ENCODE assay signal across 35 cellular contexts in genomic region chr16:84318091-84318975, GRCh38. TPM values are rescaled to one million over a fixed set of nuclear protein-coding genes. Genes with fewer than 3 reads are reported as not detected.
"Had no signal": no experiment of that assay in that cellular context is flagged by ENCODE, and none has a peak within 500 bp of the region (broad histone marks: within the 10 kb centered on the region; RNA-seq: fewer than 3 reads in every experiment).

No MANE protein-coding gene starts in this region.

- FAIRE-seq: colon, endometrium, frontal cortex had no signal

- H3K27ac ChIP-seq: ascending aorta, breast epithelium, heart left ventricle had no signal

- H3K4me3 ChIP-seq: ascending aorta, breast epithelium, heart left ventricle had no signal

- H3K4me1 ChIP-seq: ascending aorta, breast epithelium, heart left ventricle had no signal

- DNase-seq: activated CD4-positive, alpha-beta memory T cell treated with anti-CD3 and anti-CD28 coated beads for 36 hours; activated CD4-positive, alpha-beta T cell treated with anti-CD3 and anti-CD28 coated beads for 36 hours; activated CD4-positive, alpha-beta T cell treated with anti-CD3 and anti-CD28 coated beads, Interleukin-2, amount 10 ng/mL, durations not matched to agents 24 days and 14 days; activated CD4-positive, CD25-positive, alpha-beta regulatory T cell; activated CD4-positive, CD25-positive, alpha-beta regulatory T cell treated with anti-CD3 and anti-CD28 coated beads, Interleukin-2, amount 50 U/mL, for 72 hours; activated CD8-positive, alpha-beta memory T cell treated with anti-CD3 and anti-CD28 coated beads, Interleukin-2, amount 10 ng/mL, durations not matched to agents 7 days and 5 days; activated CD8-positive, alpha-beta memory T cell treated with anti-CD3 and anti-CD28 coated beads, Interleukin-2, amount 50 U/mL, for 4 hours; activated CD8-positive, alpha-beta T cell treated with anti-CD3 and anti-CD28 coated beads, Interleukin-2, amount 10 ng/mL, durations not matched to agents 7 days and 5 days; activated effector memory CD4-positive, alpha-beta T cell treated with anti-CD3 and anti-CD28 coated beads, Interleukin-2, amount 50 U/mL, for 16 hours; activated naive CD4-positive, alpha-beta T cell treated with anti-CD3 and anti-CD28 coated beads for 36 hours; activated naive CD8-positive, alpha-beta T cell treated with anti-CD3 and anti-CD28 coated beads, Interleukin-2, amount 10 ng/mL, durations not matched to agents 7 days and 5 days; activated T-cell treated with anti-CD3 and anti-CD28 coated beads, Interleukin-2, amount 50 U/mL, for 1 hour; activated T-cell treated with anti-CD3 and anti-CD28 coated beads, Interleukin-2, amount 50 U/mL, for 48 hours; cortex of kidney; dermis blood vessel endothelial cell; effector CD4-positive, alpha-beta T cell; effector memory CD8-positive, alpha-beta T cell; foreskin fibroblast; glutamatergic neuron; heart left ventricle; T-helper 1 cell; T-helper 17 cell; T1000 had no signal

- ATAC-seq: activated CD4-positive, alpha-beta T cell treated with anti-CD3 and anti-CD28 coated beads for 36 hours; activated CD8-positive, alpha-beta memory T cell treated with anti-CD3 and anti-CD28 coated beads, Interleukin-2, amount 10 ng/mL, durations not matched to agents 7 days and 5 days; activated CD8-positive, alpha-beta T cell treated with anti-CD3 and anti-CD28 coated beads, Interleukin-2, amount 10 ng/mL, durations not matched to agents 7 days and 5 days; activated naive CD4-positive, alpha-beta T cell treated with anti-CD3 and anti-CD28 coated beads, Interleukin-2, amount 50 U/mL, for 72 hours; effector memory CD8-positive, alpha-beta T cell; esophagus mucosa; heart left ventricle; T-helper 17 cell had no signal

- H3K36me3 ChIP-seq: ascending aorta, breast epithelium, heart left ventricle had no signal

- H3K27me3 ChIP-seq: ascending aorta, breast epithelium had no signal

RNA-seq across cellular contexts. Expression of gene WFDC1, which starts 23.7 kb away (rescaled TPM):
- total RNA-seq: activated CD4-positive, alpha-beta memory T cell treated with anti-CD3 and anti-CD28 coated beads for 36 hours; activated CD4-positive, alpha-beta T cell treated with anti-CD3 and anti-CD28 coated beads for 36 hours; activated CD4-positive, alpha-beta T cell treated with anti-CD3 and anti-CD28 coated beads, Interleukin-2, amount 10 ng/mL, durations not matched to agents 24 days and 14 days; activated CD8-positive, alpha-beta memory T cell treated with anti-CD3 and anti-CD28 coated beads for 36 hours; activated CD8-positive, alpha-beta memory T cell treated with anti-CD3 and anti-CD28 coated beads, Interleukin-2, amount 10 ng/mL, durations not matched to agents 7 days and 5 days; activated CD8-positive, alpha-beta T cell treated with anti-CD3 and anti-CD28 coated beads, Interleukin-2, amount 10 ng/mL, durations not matched to agents 7 days and 5 days; activated naive CD4-positive, alpha-beta T cell treated with anti-CD3 and anti-CD28 coated beads for 36 hours; activated naive CD4-positive, alpha-beta T cell treated with anti-CD3 and anti-CD28 coated beads, Interleukin-2, amount 50 U/mL, for 72 hours; activated naive CD8-positive, alpha-beta T cell treated with anti-CD3 and anti-CD28 coated beads, Interleukin-2, amount 10 ng/mL, durations not matched to agents 7 days and 5 days; activated T-helper 1 cell treated with anti-CD3 and anti-CD28 coated beads, Interleukin-12 subunit alpha, Interleukin-12 subunit beta, Interleukin-2, Interleukin-4 antibody, amounts not matched to agents 30 ng/mL and 10 ng/mL and 1 ng/mL, durations not matched to agents 14 hours and 24 hours and 36 hours; activated T-helper 2 cell treated with anti-CD3 and anti-CD28 coated beads, Interferon-gamma antibody, Interleukin-2, Interleukin-4, amounts not matched to agents 10 μg/mL and 5 μg/mL and 100 μg/mL, durations not matched to agents 14 hours and 24 hours and 36 hours; dermis blood vessel endothelial cell; epithelial cell of proximal tubule; T-helper 17 cell had no signal

RNA-seq across cellular contexts. Expression of gene ATP2C2, which starts 50.0 kb away (rescaled TPM):
- total RNA-seq: activated CD4-positive, alpha-beta memory T cell treated with anti-CD3 and anti-CD28 coated beads for 36 hours; activated CD4-positive, alpha-beta T cell treated with anti-CD3 and anti-CD28 coated beads for 36 hours; activated CD4-positive, alpha-beta T cell treated with anti-CD3 and anti-CD28 coated beads, Interleukin-2, amount 10 ng/mL, durations not matched to agents 24 days and 14 days; activated CD8-positive, alpha-beta memory T cell treated with anti-CD3 and anti-CD28 coated beads for 36 hours; activated CD8-positive, alpha-beta memory T cell treated with anti-CD3 and anti-CD28 coated beads, Interleukin-2, amount 10 ng/mL, durations not matched to agents 7 days and 5 days; activated CD8-positive, alpha-beta T cell treated with anti-CD3 and anti-CD28 coated beads, Interleukin-2, amount 10 ng/mL, durations not matched to agents 7 days and 5 days; activated naive CD4-positive, alpha-beta T cell treated with anti-CD3 and anti-CD28 coated beads for 36 hours; activated naive CD4-positive, alpha-beta T cell treated with anti-CD3 and anti-CD28 coated beads, Interleukin-2, amount 50 U/mL, for 72 hours; activated naive CD8-positive, alpha-beta T cell treated with anti-CD3 and anti-CD28 coated beads, Interleukin-2, amount 10 ng/mL, durations not matched to agents 7 days and 5 days; activated T-helper 1 cell treated with anti-CD3 and anti-CD28 coated beads, Interleukin-12 subunit alpha, Interleukin-12 subunit beta, Interleukin-2, Interleukin-4 antibody, amounts not matched to agents 30 ng/mL and 10 ng/mL and 1 ng/mL, durations not matched to agents 14 hours and 24 hours and 36 hours; activated T-helper 2 cell treated with anti-CD3 and anti-CD28 coated beads, Interferon-gamma antibody, Interleukin-2, Interleukin-4, amounts not matched to agents 10 μg/mL and 5 μg/mL and 100 μg/mL, durations not matched to agents 14 hours and 24 hours and 36 hours; ascending aorta; cardiac septum; dermis blood vessel endothelial cell; heart left ventricle; T-helper 17 cell had no signal
